Comparison of ENCODE assay signal across 9 cellular contexts in genomic region chr19:30227661-30228112, GRCh38.
DNase-seq lines count a peak whose midpoint lies in the region; TF ChIP-seq lines count a peak whose summit lies in the region.
"Had no signal": no experiment of that assay in that cellular context is flagged by ENCODE, and none has a peak within 500 bp of the region (broad histone marks: within the 10 kb centered on the region; RNA-seq: fewer than 3 reads in every experiment).

No MANE protein-coding gene starts in this region.

- no peak for TF ChIP-seq POLR2A in vagina (IDR thresholded peaks at IDR 0.05)

- no peak overlapping the region for H3K56ac ChIP-seq in H9 (ENCODE audit: insufficient read length, low read depth, low read length)

- no peak overlapping the region for H2BK12ac ChIP-seq in H9 (ENCODE audit: insufficient read length, low read depth, low read length)

- H3K27me3 ChIP-seq in H9 (ENCODE audit: insufficient read depth, low read length) (peaks cover 59% of the 10 kb centered on the region), vagina (peaks cover 5% of the 10 kb centered on the region)

- no peak overlapping the region for H4K5ac ChIP-seq in H9 (ENCODE audit: insufficient read length, low read depth, low read length)

- H3K14ac ChIP-seq in H9 (ENCODE audit: insufficient read depth, low read length), result no peak overlapping the region

- H3K18ac ChIP-seq in H9 (ENCODE audit: insufficient read length, low read depth, low read length), result no peak overlapping the region

- H2BK120ac ChIP-seq in H9 (ENCODE audit: low read depth, low read length, poor library complexity, severe bottlenecking), result no peak overlapping the region

- peaks cover 0 to 4% of the 10 kb centered on the region in 2 experiments; a peak in 3 of 5 replicates for H3K9me3 Mint-ChIP-seq in H9
- H3K9me3 Mint-ChIP-seq in activated T-helper 1 cell treated with anti-CD3 and anti-CD28 coated beads, Interleukin-12 subunit alpha, Interleukin-12 subunit beta, Interleukin-2, Interleukin-4 antibody, amounts not matched to agents 30 ng/mL and 10 ng/mL and 1 ng/mL, durations not matched to agents 14 hours and 24 hours and 36 hours, result peaks cover 4% of the 10 kb centered on the region

- H3K4me2 ChIP-seq in H9 (ENCODE audit: insufficient read depth, insufficient read length, low read length), result peak overlapping the region; percentile 98

- no peak overlapping the region for H3K23ac ChIP-seq in H9 (ENCODE audit: insufficient read length, low read depth, low read length)

- no peak overlapping the region for H3K9ac ChIP-seq in H9 (ENCODE audit: extremely low read depth, insufficient read length, low read length)

- H2BK5ac ChIP-seq in H9 (ENCODE audit: insufficient read length, low read length), result no peak overlapping the region

- H3K4me3 Mint-ChIP-seq in H9, result peak overlapping the region; percentile 64 to 96
- peak overlapping the region; percentile 3 for H3K4me3 Mint-ChIP-seq in activated T-helper 1 cell treated with anti-CD3 and anti-CD28 coated beads, Interleukin-12 subunit alpha, Interleukin-12 subunit beta, Interleukin-2, Interleukin-4 antibody, amounts not matched to agents 30 ng/mL and 10 ng/mL and 1 ng/mL, durations not matched to agents 14 hours and 24 hours and 36 hours

- TF ChIP-seq CTCF in GM12864 (IDR thresholded peaks at IDR 0.05; ENCODE audit: low read depth, low read length, missing control alignments) (peak; percentile 42), H9 (conservative IDR thresholded peaks at IDR 0.05) (peak; percentile 71), vagina (IDR thresholded peaks at IDR 0.05) (peak in 1 of 3 experiments; percentile 14)

- H3K4me1 Mint-ChIP-seq in H9, result peaks cover 41 to 59% of the 10 kb centered on the region in 2 experiments
- H3K4me1 Mint-ChIP-seq in activated T-helper 1 cell treated with anti-CD3 and anti-CD28 coated beads, Interleukin-12 subunit alpha, Interleukin-12 subunit beta, Interleukin-2, Interleukin-4 antibody, amounts not matched to agents 30 ng/mL and 10 ng/mL and 1 ng/mL, durations not matched to agents 14 hours and 24 hours and 36 hours (ENCODE audit: low read depth), result peaks cover 20% of the 10 kb centered on the region

- DNase-seq in GM12864 (ENCODE audit: low read depth), result no peak
- peak; percentile 72 for DNase-seq in H9
- DNase-seq in NCI-H2171 (lab: John Stamatoyannopoulos, UW), result peak; percentile 68
- DNase-seq in activated T-helper 1 cell treated with anti-CD3 and anti-CD28 coated beads, Interleukin-12 subunit alpha, Interleukin-12 subunit beta, Interleukin-2, Interleukin-4 antibody, amounts not matched to agents 30 ng/mL and 10 ng/mL and 1 ng/mL, durations not matched to agents 14 hours and 24 hours and 36 hours (ENCODE audit: low spot score), result peak; percentile 55
- peak; percentile 76 for DNase-seq in germinal center (ENCODE audit: low spot score)
- DNase-seq in nucleus accumbens (lab: John Stamatoyannopoulos, UW), result peak in 48 of 56 donors; percentile 13 to 83 (median 64)
- no peak for DNase-seq in vagina (ENCODE audit: extremely low spot score in 2 of 2)
- DNase-seq in NCI-H345 treated with DMSO at 0.1 percent for 48 hours (lab: John Stamatoyannopoulos, UW; ENCODE audit: unreplicated experiment), result no peak

- no peaks in the 10 kb centered on the region for H3K36me3 ChIP-seq in vagina
- H3K36me3 ChIP-seq: neutrophil had no signal

- H3K79me2 ChIP-seq in H9 (ENCODE audit: insufficient read depth, low read length), result no peaks in the 10 kb centered on the region

- H4K20me1 ChIP-seq in H9 (ENCODE audit: control insufficient read depth, insufficient read depth, insufficient read length), result no peaks in the 10 kb centered on the region

- H3K4me3 ChIP-seq in GM12864 (ENCODE audit: low read depth, low read length) (peak overlapping the region; percentile 55), vagina (peak overlapping the region; percentile 46 to 63)

- no peak overlapping the region for H2BK15ac ChIP-seq in H9 (ENCODE audit: low read depth, low read length)

- H3K27me3 Mint-ChIP-seq in H9 (ENCODE audit: low read depth), result peaks cover 95% of the 10 kb centered on the region
- H3K27me3 Mint-ChIP-seq in activated T-helper 1 cell treated with anti-CD3 and anti-CD28 coated beads, Interleukin-12 subunit alpha, Interleukin-12 subunit beta, Interleukin-2, Interleukin-4 antibody, amounts not matched to agents 30 ng/mL and 10 ng/mL and 1 ng/mL, durations not matched to agents 14 hours and 24 hours and 36 hours (ENCODE audit: insufficient read depth), result peaks cover 62% of the 10 kb centered on the region

- H2AFZ ChIP-seq in H9 (ENCODE audit: low read length), result no peak overlapping the region

- H3T11ph ChIP-seq in H9 (ENCODE audit: low read length), result no peak overlapping the region

- H3K27ac Mint-ChIP-seq in H9, result no peak overlapping the region
- no peak overlapping the region for H3K27ac Mint-ChIP-seq in activated T-helper 1 cell treated with anti-CD3 and anti-CD28 coated beads, Interleukin-12 subunit alpha, Interleukin-12 subunit beta, Interleukin-2, Interleukin-4 antibody, amounts not matched to agents 30 ng/mL and 10 ng/mL and 1 ng/mL, durations not matched to agents 14 hours and 24 hours and 36 hours

- no peaks in the 10 kb centered on the region for H3K36me3 Mint-ChIP-seq in H9 (ENCODE audit: insufficient read depth in 1 of 3, low read depth in 3 of 3)
- peaks cover 7% of the 10 kb centered on the region for H3K36me3 Mint-ChIP-seq in activated T-helper 1 cell treated with anti-CD3 and anti-CD28 coated beads, Interleukin-12 subunit alpha, Interleukin-12 subunit beta, Interleukin-2, Interleukin-4 antibody, amounts not matched to agents 30 ng/mL and 10 ng/mL and 1 ng/mL, durations not matched to agents 14 hours and 24 hours and 36 hours (ENCODE audit: low read depth)

- H4K91ac ChIP-seq in H9 (ENCODE audit: insufficient read length, low read depth, low read length), result no peak overlapping the region

- H2AK5ac ChIP-seq in H9 (ENCODE audit: insufficient read length, low read length), result no peak overlapping the region

- H2BK20ac ChIP-seq in H9 (ENCODE audit: low read depth, low read length, poor library complexity, severe bottlenecking), result no peak overlapping the region

- H3K79me1 ChIP-seq in H9 (ENCODE audit: insufficient read depth, low read depth, low read length, poor library complexity, severe bottlenecking), result no peaks in the 10 kb centered on the region

- H3K4me1 ChIP-seq in H9 (ENCODE audit: insufficient read depth, low read length), result no peaks in the 10 kb centered on the region
- peaks cover 36% of the 10 kb centered on the region for H3K4me1 ChIP-seq in vagina

- no peak overlapping the region for H3K27ac ChIP-seq in H9 (ENCODE audit: insufficient read length, low read depth, low read length)
- H3K27ac ChIP-seq in vagina, result no peak overlapping the region
- H3K27ac ChIP-seq: neutrophil had no signal

- intact Hi-C loops in activated T-helper 1 cell treated with anti-CD3 and anti-CD28 coated beads, Interleukin-12 subunit alpha, Interleukin-12 subunit beta, Interleukin-2, Interleukin-4 antibody, amounts not matched to agents 30 ng/mL and 10 ng/mL and 1 ng/mL, durations not matched to agents 14 hours and 24 hours and 36 hours (cut with micrococcal nuclease), result loop anchor here (2.0 to 10.0 kb wide), 4 partner anchors 147 to 1997 kb away; partner anchors contain the start of gene ZNF536
- intact Hi-C loops in vagina (cut with DNase I), result no loop called here

- no peak overlapping the region for H4K8ac ChIP-seq in H9 (replicated peaks; ENCODE audit: insufficient read length, low read depth, low read length)

- no CpG with 5 or more reads among the region's 57 CpGs for WGBS in H9 (ENCODE audit: extremely low coverage, insufficient read length, low lambda C conversion rate)

- peaks cover 17% of the 10 kb centered on the region for H3K23me2 ChIP-seq in H9 (ENCODE audit: insufficient read length, low read depth, low read length, poor library complexity, severe bottlenecking)

- no peak overlapping the region for H3K4ac ChIP-seq in H9 (ENCODE audit: low read depth, low read length)

- H3K9me3 ChIP-seq in H9 (ENCODE audit: control insufficient read depth, low read depth, low read length), result no peaks in the 10 kb centered on the region
- no peaks in the 10 kb centered on the region for H3K9me3 ChIP-seq in vagina
- H3K9me3 ChIP-seq: neutrophil had no signal

Comparison
In these comparisons a context has a peak if more than half of its experiments do, and no peak if none do; other contexts are left out.
1. DNase-seq: peak in H9 (single experiment), NCI-H2171 (single experiment), activated T-helper 1 cell treated with anti-CD3 and anti-CD28 coated beads, Interleukin-12 subunit alpha, Interleukin-12 subunit beta, Interleukin-2, Interleukin-4 antibody, amounts not matched to agents 30 ng/mL and 10 ng/mL and 1 ng/mL, durations not matched to agents 14 hours and 24 hours and 36 hours (single experiment), germinal center (single experiment) and nucleus accumbens (48 of 56); none in GM12864 (single experiment), vagina (0 of 2) and NCI-H345 treated with DMSO at 0.1 percent for 48 hours (single experiment).